In the genomic region with DNA sequence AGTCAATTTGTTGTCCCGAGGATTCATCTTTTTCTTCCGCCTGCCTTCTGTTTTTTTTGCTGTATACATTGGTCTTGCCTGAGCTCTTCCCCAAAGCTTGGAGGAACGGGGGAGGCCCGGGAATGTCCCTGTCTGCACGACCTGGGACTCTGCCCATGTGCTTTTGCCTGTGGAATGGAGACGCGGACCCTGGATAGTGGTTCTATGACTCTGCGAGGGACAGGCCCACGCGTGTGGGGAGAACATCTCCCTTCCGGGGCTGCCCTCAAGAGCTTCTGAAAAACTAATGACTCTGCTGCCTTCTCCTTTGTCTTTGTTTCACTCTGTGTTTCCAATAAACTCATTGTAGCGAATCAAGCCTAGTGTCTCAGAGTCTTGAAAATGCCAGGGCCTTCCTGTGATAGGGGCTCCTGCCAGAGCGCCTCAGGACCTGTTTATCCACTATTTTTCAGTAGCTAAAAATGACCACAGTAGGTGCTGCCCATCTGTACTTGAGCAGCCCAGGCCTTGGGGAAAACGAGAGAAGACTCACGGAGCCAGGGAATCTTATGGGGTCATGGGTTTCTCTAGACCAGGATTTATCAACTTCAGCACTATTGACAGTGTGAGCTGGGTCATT, we compare ENCODE assay signal across 1 cellular context.
A peak's percentile ranks its signal among the peaks of the same experiment; 100 is the strongest.
TF ChIP-seq lines count a peak whose summit lies in the region.

No MANE protein-coding gene starts in this region.

TF ChIP-seq in Ishikawa, 13 proteins besides CTCF, POLR2A, EP300 and RAD21 (continued from another document):
- TF ChIP-seq EGR1 (IDR thresholded peaks at IDR 0.05) (peak; percentile 4; the same call in 1 of the 2 replicates), CEBPB (IDR thresholded peaks at IDR 0.05) (no peak), CREB1 (IDR thresholded peaks at IDR 0.05; ENCODE audit: low read depth) (no peak), FOXM1 (IDR thresholded peaks at IDR 0.05; ENCODE audit: borderline replicate concordance, low read depth) (no peak), NFIC (IDR thresholded peaks at IDR 0.05) (no peak), TAF1 (IDR thresholded peaks at IDR 0.05; ENCODE audit: low read depth) (no peak), YY1 (IDR thresholded peaks at IDR 0.05; ENCODE audit: low read depth) (no peak; the same call in 1 of the 2 replicates), TCF12 (IDR thresholded peaks at IDR 0.05; ENCODE audit: low read depth) (peak; percentile 55; the same call in 1 of the 2 replicates), ZBTB7A (IDR thresholded peaks at IDR 0.05; ENCODE audit: low read depth) (no peak), TEAD4 (IDR thresholded peaks at IDR 0.05) (no peak)
- TF ChIP-seq, protein P1, sequence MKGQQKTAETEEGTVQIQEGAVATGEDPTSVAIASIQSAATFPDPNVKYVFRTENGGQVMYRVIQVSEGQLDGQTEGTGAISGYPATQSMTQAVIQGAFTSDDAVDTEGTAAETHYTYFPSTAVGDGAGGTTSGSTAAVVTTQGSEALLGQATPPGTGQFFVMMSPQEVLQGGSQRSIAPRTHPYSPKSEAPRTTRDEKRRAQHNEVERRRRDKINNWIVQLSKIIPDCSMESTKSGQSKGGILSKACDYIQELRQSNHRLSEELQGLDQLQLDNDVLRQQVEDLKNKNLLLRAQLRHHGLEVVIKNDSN (IDR thresholded peaks at IDR 0.05): no peak
